17 cellular contexts compared by ENCODE assay signal in genomic region chr6:108027594-108027993, GRCh38. TPM values are rescaled to one million over a fixed set of nuclear protein-coding genes. Genes with fewer than 3 reads are reported as not detected.
A peak's percentile ranks its signal among the peaks of the same experiment; 100 is the strongest.
DNase-seq lines count a peak whose midpoint lies in the region; ATAC-seq and TF ChIP-seq lines count a peak whose summit lies in the region.
"Had no signal": no experiment of that assay in that cellular context is flagged by ENCODE, and none has a peak within 500 bp of the region (broad histone marks: within the 10 kb centered on the region; RNA-seq: fewer than 3 reads in every experiment).

No MANE protein-coding gene starts in this region.

- 0 out of 3 replicates have a peak, but pooled peaks cover 3% of the 10 kb centered on the region for H3K36me3 Mint-ChIP-seq in GM23338 (ENCODE audit: low read depth)

- H3K9me2 ChIP-seq in GM23338 (ENCODE audit: insufficient read depth), result no peaks in the 10 kb centered on the region

- no peak overlapping the region for H2BK15ac ChIP-seq in mesendoderm (replicated peaks; ENCODE audit: low read depth)

- no peak overlapping the region for H2AFZ ChIP-seq in GM23338
- no peak overlapping the region for H2AFZ ChIP-seq in mammary epithelial cell (ENCODE audit: low read depth, low read length)

- H4K8ac ChIP-seq in mesendoderm (ENCODE audit: low read depth, low read length), result no peak overlapping the region

- 61% methylated on average over 3 of the region's 3 CpGs for WGBS in mammary epithelial cell (ENCODE audit: low coverage, missing lambda C conversion rate)
- WGBS in mesendoderm (ENCODE audit: extremely low coverage, insufficient coverage, low lambda C conversion rate), result no CpG with 5 or more reads among the region's 3 CpGs

- H3K36me3 ChIP-seq in GM23338 (ENCODE audit: insufficient read depth) (no peaks in the 10 kb centered on the region), mammary epithelial cell (ENCODE audit: insufficient read depth, low read length) (no peaks in the 10 kb centered on the region), mesendoderm (ENCODE audit: control insufficient read depth, insufficient read depth, low read length) (no peaks in the 10 kb centered on the region)
- H3K36me3 ChIP-seq: cardiac muscle cell, esophagus muscularis mucosa had no signal

- no peaks in the 10 kb centered on the region for H3K27me3 ChIP-seq in GM23338 (ENCODE audit: insufficient read depth)
- no peaks in the 10 kb centered on the region for H3K27me3 ChIP-seq in mammary epithelial cell (ENCODE audit: insufficient read depth, low read length)
- no peaks in the 10 kb centered on the region for H3K27me3 ChIP-seq in mesendoderm (ENCODE audit: insufficient read depth, low read length, poor library complexity)
- H3K27me3 ChIP-seq: cardiac muscle cell, esophagus muscularis mucosa had no signal

- H3K9me3 ChIP-seq in mammary epithelial cell (replicated peaks; ENCODE audit: insufficient read depth, low read length), result no peaks in the 10 kb centered on the region
- H3K9me3 ChIP-seq: esophagus muscularis mucosa had no signal

- H3K4me2 ChIP-seq in GM23338 (no peak overlapping the region), mammary epithelial cell (ENCODE audit: insufficient read depth, low read depth, low read length) (no peak overlapping the region), mesendoderm (ENCODE audit: low read length) (no peak overlapping the region)
- H3K4me2 ChIP-seq: KMS-11 had no signal

- H3F3A ChIP-seq in GM23338 (replicated peaks; ENCODE audit: low read depth), result no peaks in the 10 kb centered on the region

- TF ChIP-seq CTCF in GM23338 (conservative IDR thresholded peaks at IDR 0.05; ENCODE audit: low read depth in 2 of 2) (no peak), mammary epithelial cell (conservative IDR thresholded peaks at IDR 0.05 in 1 of 2, IDR thresholded peaks at IDR 0.05 in 1 of 2; ENCODE audit: extremely low read depth in 1 of 2, insufficient read depth in 1 of 2, low read depth in 1 of 2, low read length in 2 of 2) (no peak)

- H4K5ac ChIP-seq in mesendoderm (ENCODE audit: low read length), result no peak overlapping the region

- TF ChIP-seq POLR2A in GM18505 (IDR thresholded peaks at IDR 0.05; ENCODE audit: borderline replicate concordance, extremely low read depth, insufficient read depth, insufficient read length), result no peak

- H3K27ac Mint-ChIP-seq in GM23338, result no peak overlapping the region
- H3K27ac Mint-ChIP-seq: activated CD4-positive, alpha-beta T cell treated with anti-CD3 and anti-CD28 coated beads, Interleukin-2, amount 10 ng/mL, durations not matched to agents 24 days and 14 days; CD8-positive, alpha-beta T cell had no signal

- in situ Hi-C loops in mammary epithelial cell (cut with MboI; ENCODE audit: low sequenced_read_pairs in 2 of 2), result no loop called here

- H3K4me1 ChIP-seq in GM23338 (ENCODE audit: insufficient read depth), result no peaks in the 10 kb centered on the region
- no peaks in the 10 kb centered on the region for H3K4me1 ChIP-seq in mammary epithelial cell (ENCODE audit: insufficient read depth, low read length)
- no peaks in the 10 kb centered on the region for H3K4me1 ChIP-seq in mesendoderm (ENCODE audit: control insufficient read depth, low read depth, low read length)
- H3K4me1 ChIP-seq: esophagus muscularis mucosa had no signal

- H3K4me1 Mint-ChIP-seq in GM23338, result peaks cover 2% of the 10 kb centered on the region; the same call in 2 of the 3 replicates
- H3K4me1 Mint-ChIP-seq: activated CD4-positive, alpha-beta T cell treated with anti-CD3 and anti-CD28 coated beads, Interleukin-2, amount 10 ng/mL, durations not matched to agents 24 days and 14 days; naive B cell had no signal

- H2AK5ac ChIP-seq in mesendoderm (ENCODE audit: low read length), result no peak overlapping the region

- intact Hi-C loops in mammary epithelial cell (cut with micrococcal nuclease), result no loop called here

- CTCF ChIA-PET in mammary epithelial cell (lab: Charles Lee; ENCODE audit: low non-redundant PET), result no interaction called here

- BruUV-seq in mammary epithelial cell (replicated peaks; lab: Mats Ljungman, UMichigan), result no TSS peak

- no peak overlapping the region for H2BK120ac ChIP-seq in mesendoderm (ENCODE audit: low read depth, low read length)

- no peak overlapping the region for H3K4ac ChIP-seq in mesendoderm (ENCODE audit: low read depth, low read length)

- H3K79me1 ChIP-seq in mesendoderm (ENCODE audit: low read length), result no peaks in the 10 kb centered on the region

- H2BK5ac ChIP-seq in mesendoderm (ENCODE audit: low read length), result no peak overlapping the region

- dilution Hi-C loops in mammary epithelial cell (cut with HindIII; ENCODE audit: low sequenced_read_pairs), result no loop called here

- no peaks in the 10 kb centered on the region for H3K9me3 Mint-ChIP-seq in GM23338
- H3K9me3 Mint-ChIP-seq: activated CD4-positive, alpha-beta T cell treated with anti-CD3 and anti-CD28 coated beads, Interleukin-2, amount 10 ng/mL, durations not matched to agents 24 days and 14 days; CD8-positive, alpha-beta T cell; naive B cell had no signal

- no peak overlapping the region for H3K18ac ChIP-seq in mesendoderm (ENCODE audit: low read length)

- no peak overlapping the region for H3K4me3 Mint-ChIP-seq in GM23338
- H3K4me3 Mint-ChIP-seq: activated CD4-positive, alpha-beta T cell treated with anti-CD3 and anti-CD28 coated beads, Interleukin-2, amount 10 ng/mL, durations not matched to agents 24 days and 14 days; CD8-positive, alpha-beta T cell; naive B cell had no signal

- H3K27me3 Mint-ChIP-seq in GM23338 (ENCODE audit: insufficient read depth, low read depth, poor library complexity), result peaks cover 4% of the 10 kb centered on the region
- H3K27me3 Mint-ChIP-seq: activated CD4-positive, alpha-beta T cell treated with anti-CD3 and anti-CD28 coated beads, Interleukin-2, amount 10 ng/mL, durations not matched to agents 24 days and 14 days; naive B cell had no signal

- ATAC-seq in GM23338 (peak; percentile 66), GM18868 (IDR thresholded peaks at IDR 0.05; ENCODE audit: unreplicated experiment) (no peak), GM18505 (IDR thresholded peaks at IDR 0.05; ENCODE audit: unreplicated experiment) (no peak)
- ATAC-seq: CD8-positive, alpha-beta T cell; right cardiac atrium had no signal

- H3K27ac ChIP-seq in GM23338 (ENCODE audit: low read depth) (0 out of 2 replicates have a peak overlapping the region, but pooled peaks have one; percentile 7), mammary epithelial cell (ENCODE audit: insufficient read depth, low read depth, low read length) (no peak overlapping the region), mesendoderm (ENCODE audit: low read depth, low read length) (no peak overlapping the region)
- H3K27ac ChIP-seq: cardiac muscle cell, esophagus muscularis mucosa, KMS-11 had no signal

- no peak overlapping the region for H3K23ac ChIP-seq in mesendoderm (ENCODE audit: low read length)

- DNase-seq in GM23338 (ENCODE audit: low spot score) (peak; percentile 6), NCI-H146 (lab: John Stamatoyannopoulos, UW) (peak; percentile 82), mammary epithelial cell (peak; percentile 17), mesendoderm (peak; percentile 13), HCEC 1CT (no peak)
- DNase-seq in activated CD4-positive, CD25-positive, alpha-beta regulatory T cell treated with anti-CD3 and anti-CD28 coated beads, Interleukin-2, amount 50 U/mL, for 72 hours, result no peak
- DNase-seq: activated CD4-positive, alpha-beta T cell treated with anti-CD3 and anti-CD28 coated beads, Interleukin-2, amount 10 ng/mL, durations not matched to agents 24 days and 14 days; activated effector memory CD4-positive, alpha-beta T cell treated with anti-CD3 and anti-CD28 coated beads, Interleukin-2, amount 50 U/mL, for 16 hours; CD8-positive, alpha-beta T cell; naive B cell; NK-92 treated with Interleukin-12 subunit alpha and Interleukin-12 subunit beta, amount 100 ng/mL, for 24 hours; right cardiac atrium had no signal

- H3K79me2 ChIP-seq in GM23338 (replicated peaks; ENCODE audit: insufficient read depth) (no peaks in the 10 kb centered on the region), mammary epithelial cell (ENCODE audit: insufficient read depth, low read length) (no peaks in the 10 kb centered on the region), mesendoderm (ENCODE audit: control insufficient read depth, insufficient read depth, low read length) (no peaks in the 10 kb centered on the region)

- H3K4me3 ChIP-seq in GM23338, result no peak overlapping the region
- no peak overlapping the region for H3K4me3 ChIP-seq in mammary epithelial cell (replicated peaks in 1 of 3; ENCODE audit: insufficient read depth in 1 of 3, low read depth in 2 of 3, low read length in 3 of 3)
- no peak overlapping the region for H3K4me3 ChIP-seq in mesendoderm (ENCODE audit: low read length)
- H3K4me3 ChIP-seq: cardiac muscle cell, esophagus muscularis mucosa had no signal

- no peaks in the 10 kb centered on the region for H4K20me1 ChIP-seq in GM23338 (replicated peaks; ENCODE audit: insufficient read depth)
- no peaks in the 10 kb centered on the region for H4K20me1 ChIP-seq in mammary epithelial cell (ENCODE audit: insufficient read depth, low read length)

- H3K9ac ChIP-seq in mammary epithelial cell (ENCODE audit: insufficient read depth, low read length), result no peak overlapping the region
- no peak overlapping the region for H3K9ac ChIP-seq in mesendoderm (ENCODE audit: low read length)
- H3K9ac ChIP-seq: KMS-11 had no signal

- H3K56ac ChIP-seq in mesendoderm (ENCODE audit: low read length), result no peak overlapping the region

TF ChIP-seq in GM23338, 12 proteins besides CTCF, POLR2A, EP300 and RAD21 (continues in another document):
- TF ChIP-seq EZH2 (IDR thresholded peaks at IDR 0.05; ENCODE audit: low read depth, unreplicated experiment), result no peak
- TF ChIP-seq EZH2phosphoT487 (IDR thresholded peaks at IDR 0.05; ENCODE audit: unreplicated experiment), result no peak
- no peak for TF ChIP-seq STAT1 (IDR thresholded peaks at IDR 0.05; ENCODE audit: unreplicated experiment)
- no peak for TF ChIP-seq NANOG (IDR thresholded peaks at IDR 0.05; ENCODE audit: borderline replicate concordance)
- TF ChIP-seq CREB1 (CRISPR knock-in tag; IDR thresholded peaks at IDR 0.05; ENCODE audit: low read depth), result no peak

RNA-seq across cellular contexts. Expression of gene OSTM1, which starts 46.9 kb away (rescaled TPM):
- 28.1 and 47.7 TPM in 2 replicates for total RNA-seq in GM23338 (2014; rRNA removed; shearing (Covaris generic))
- polyA plus RNA-seq in GM23338 (2016; fragmentation: Nextera tagmentation; extraction: Ambion mirVana) (17.4 TPM in 2 replicates), mammary epithelial cell (10.3 TPM)
- 10 to 100 TPM; 40.0 to 80.5 TPM for total RNA-seq in mammary epithelial cell
- 19.4 TPM for polyA minus RNA-seq in mammary epithelial cell
- 9.2 TPM for polyA plus RNA-seq in mesendoderm (2013, experiment 1 of 2)
- 9.2 TPM for polyA plus RNA-seq in mesendoderm (2013, experiment 2 of 2)

Comparison
In these comparisons a context has a peak if more than half of its experiments do, and no peak if none do; other contexts are left out.
1. DNase-seq: peak in GM23338 (single experiment), NCI-H146 (single experiment), mammary epithelial cell (single experiment) and mesendoderm (single experiment); none in activated CD4-positive, CD25-positive, alpha-beta regulatory T cell treated with anti-CD3 and anti-CD28 coated beads, Interleukin-2, amount 50 U/mL, for 72 hours (single experiment) and HCEC 1CT (single experiment).